Comparison of ENCODE assay signal across 30 cellular contexts in the genomic region with DNA sequence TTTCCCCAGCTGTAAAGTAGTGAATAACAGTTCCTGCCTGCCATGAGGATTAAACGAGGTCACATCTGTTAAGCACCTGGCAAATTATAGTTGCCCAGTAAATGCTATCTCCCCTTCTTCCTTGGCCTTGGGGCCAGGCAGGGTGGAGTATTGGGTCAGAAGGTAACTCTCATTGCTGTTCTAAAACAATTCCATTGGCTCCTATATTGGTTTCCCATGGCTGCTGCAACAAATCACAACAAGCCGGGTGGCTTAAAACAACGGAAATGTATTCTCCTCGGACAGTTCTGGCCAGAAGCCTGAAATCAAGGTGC. TPM values are rescaled to one million over a fixed set of nuclear protein-coding genes. Genes with fewer than 3 reads are reported as not detected.
DNase-seq lines count a peak whose midpoint lies in the region; TF ChIP-seq lines count a peak whose summit lies in the region.
"Had no signal": no experiment of that assay in that cellular context is flagged by ENCODE, and none has a peak within 500 bp of the region (broad histone marks: within the 10 kb centered on the region; RNA-seq: fewer than 3 reads in every experiment).

No MANE protein-coding gene starts in this region.

- peak; percentile 44 for DNase-seq in AG10803 (ENCODE audit: low read depth)
- DNase-seq in HFF-Myc (ENCODE audit: extremely low read depth, low read depth), result peak; percentile 77
- no peak for DNase-seq in WERI-Rb-1
- peak; percentile 11 for DNase-seq in iris pigment epithelial cell (ENCODE audit: low read depth)
- DNase-seq in posterior vena cava (ENCODE audit: low spot score), result no peak
- no peak for DNase-seq in COLO829 (ENCODE audit: low spot score)
- no peak for DNase-seq in AG20443 (ENCODE audit: low spot score)
- DNase-seq in NOMO-1 (lab: John Stamatoyannopoulos, UW; ENCODE audit: unreplicated experiment in 2 of 2), result no peak
- DNase-seq: activated CD4-positive, alpha-beta T cell treated with anti-CD3 and anti-CD28 coated beads for 36 hours; activated CD8-positive, alpha-beta T cell treated with anti-CD3 and anti-CD28 coated beads, Interleukin-2, amount 10 ng/mL, durations not matched to agents 7 days and 5 days; COR-L47; DND-41; effector memory CD8-positive, alpha-beta T cell; erythroblast; NCI-H1092 treated with DMSO at 0.1 percent for 48 hours; NCI-H1930; NCI-H526; Peyer's patch; SHP77 treated with DMSO at 0.1 percent for 48 hours; stimulated activated CD4-positive, alpha-beta T cell treated with anti-CD3 and anti-CD28 coated beads, Interleukin-1b, Interleukin-23, amount 100 ng/mL, for 48 hours; stimulated activated naive CD4-positive, alpha-beta T cell treated with Interleukin-2 at 50 U/mL for 16 hours; T-helper 9 cell; uterus had no signal

- intact Hi-C loops in posterior vena cava (cut with DNase I), result no loop called here

- TF ChIP-seq CTCF in AG10803 (conservative IDR thresholded peaks at IDR 0.05; ENCODE audit: low read length) (no peak), HFF-Myc (IDR thresholded peaks at IDR 0.05; ENCODE audit: low read depth, low read length, missing control alignments) (no peak), WERI-Rb-1 (IDR thresholded peaks at IDR 0.05; ENCODE audit: low read depth, low read length) (no peak)

- H3K27me3 ChIP-seq in WERI-Rb-1 (ENCODE audit: insufficient read depth, low read depth, severe bottlenecking), result no peaks in the 10 kb centered on the region
- H3K27me3 ChIP-seq: BLaER1, foreskin keratinocyte, heart left ventricle, neural progenitor cell, Peyer's patch, right atrium auricular region, uterus had no signal

- peak overlapping the region; percentile 22; the same call in 1 of the 2 replicates for H3K27ac ChIP-seq in WERI-Rb-1
- H3K27ac ChIP-seq: BLaER1, coronary artery, foreskin keratinocyte, heart left ventricle, neural progenitor cell, parathyroid adenoma, Peyer's patch, right atrium auricular region, uterus had no signal

- H3K36me3 ChIP-seq in WERI-Rb-1, result no peaks in the 10 kb centered on the region
- H3K36me3 ChIP-seq: BLaER1, neural progenitor cell, Peyer's patch, right atrium auricular region, uterus had no signal

- H3K4me3 ChIP-seq in AG10803 (ENCODE audit: low read length) (no peak overlapping the region), HFF-Myc (replicated peaks; ENCODE audit: low read depth, low read length) (no peak overlapping the region), WERI-Rb-1 (ENCODE audit: low read depth, low read length) (no peak overlapping the region)
- H3K4me3 ChIP-seq: BLaER1, coronary artery, heart left ventricle, neural progenitor cell, Peyer's patch, right atrium auricular region, uterus had no signal

- H3K9me3 ChIP-seq in WERI-Rb-1 (ENCODE audit: severe bottlenecking), result peaks cover 6% of the 10 kb centered on the region
- H3K9me3 ChIP-seq: BLaER1, heart left ventricle, Peyer's patch, right atrium auricular region, uterus had no signal

RNA-seq across cellular contexts. Expression of a gene that starts 31.9 kb away (rescaled TPM):
- total RNA-seq in posterior vena cava, result 10 to 100 TPM; 17.9 to 20.0 TPM

RNA-seq across cellular contexts. Expression of a gene that starts 32.2 kb away (rescaled TPM):
- total RNA-seq in posterior vena cava, result 1 to 10 TPM; 9.1 TPM

Comparison
In these comparisons a context has a peak if more than half of its experiments do, and no peak if none do; other contexts are left out.
1. DNase-seq: peak in AG10803 (single experiment), HFF-Myc (single experiment) and iris pigment epithelial cell (single experiment); none in WERI-Rb-1 (single experiment), posterior vena cava (single experiment), COLO829 (single experiment), AG20443 (single experiment) and NOMO-1 (0 of 2).